1 cellular context compared by ENCODE assay signal in the genomic region with DNA sequence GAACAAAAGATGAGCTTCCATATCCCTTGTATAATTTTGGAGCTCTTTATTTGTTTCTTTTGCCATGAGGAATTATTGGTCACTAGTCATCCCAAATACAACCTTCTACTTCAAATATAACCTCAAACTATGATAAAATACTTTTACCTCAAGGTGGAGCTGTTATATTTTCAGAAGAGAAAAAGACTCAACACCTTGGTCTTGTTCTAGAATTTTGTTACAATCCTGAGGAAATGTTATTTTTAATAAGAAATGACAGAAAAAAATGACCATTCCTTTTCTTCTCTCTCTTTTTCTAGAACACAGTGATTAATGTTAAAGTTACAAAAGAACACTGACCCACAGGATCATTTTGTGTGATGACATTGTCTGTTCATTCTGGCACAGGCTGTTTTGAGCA.
TF ChIP-seq lines count a peak whose summit lies in the region.

No MANE protein-coding gene starts in this region.

TF ChIP-seq in GM12878, 131 proteins besides CTCF, POLR2A, EP300 and RAD21 (continued from another document):
- TF ChIP-seq, protein P1, sequence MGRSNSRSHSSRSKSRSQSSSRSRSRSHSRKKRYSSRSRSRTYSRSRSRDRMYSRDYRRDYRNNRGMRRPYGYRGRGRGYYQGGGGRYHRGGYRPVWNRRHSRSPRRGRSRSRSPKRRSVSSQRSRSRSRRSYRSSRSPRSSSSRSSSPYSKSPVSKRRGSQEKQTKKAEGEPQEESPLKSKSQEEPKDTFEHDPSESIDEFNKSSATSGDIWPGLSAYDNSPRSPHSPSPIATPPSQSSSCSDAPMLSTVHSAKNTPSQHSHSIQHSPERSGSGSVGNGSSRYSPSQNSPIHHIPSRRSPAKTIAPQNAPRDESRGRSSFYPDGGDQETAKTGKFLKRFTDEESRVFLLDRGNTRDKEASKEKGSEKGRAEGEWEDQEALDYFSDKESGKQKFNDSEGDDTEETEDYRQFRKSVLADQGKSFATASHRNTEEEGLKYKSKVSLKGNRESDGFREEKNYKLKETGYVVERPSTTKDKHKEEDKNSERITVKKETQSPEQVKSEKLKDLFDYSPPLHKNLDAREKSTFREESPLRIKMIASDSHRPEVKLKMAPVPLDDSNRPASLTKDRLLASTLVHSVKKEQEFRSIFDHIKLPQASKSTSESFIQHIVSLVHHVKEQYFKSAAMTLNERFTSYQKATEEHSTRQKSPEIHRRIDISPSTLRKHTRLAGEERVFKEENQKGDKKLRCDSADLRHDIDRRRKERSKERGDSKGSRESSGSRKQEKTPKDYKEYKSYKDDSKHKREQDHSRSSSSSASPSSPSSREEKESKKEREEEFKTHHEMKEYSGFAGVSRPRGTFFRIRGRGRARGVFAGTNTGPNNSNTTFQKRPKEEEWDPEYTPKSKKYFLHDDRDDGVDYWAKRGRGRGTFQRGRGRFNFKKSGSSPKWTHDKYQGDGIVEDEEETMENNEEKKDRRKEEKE (IDR thresholded peaks at IDR 0.05), result no peak
